ENCODE assay signal across 2 cellular contexts in the genomic region with DNA sequence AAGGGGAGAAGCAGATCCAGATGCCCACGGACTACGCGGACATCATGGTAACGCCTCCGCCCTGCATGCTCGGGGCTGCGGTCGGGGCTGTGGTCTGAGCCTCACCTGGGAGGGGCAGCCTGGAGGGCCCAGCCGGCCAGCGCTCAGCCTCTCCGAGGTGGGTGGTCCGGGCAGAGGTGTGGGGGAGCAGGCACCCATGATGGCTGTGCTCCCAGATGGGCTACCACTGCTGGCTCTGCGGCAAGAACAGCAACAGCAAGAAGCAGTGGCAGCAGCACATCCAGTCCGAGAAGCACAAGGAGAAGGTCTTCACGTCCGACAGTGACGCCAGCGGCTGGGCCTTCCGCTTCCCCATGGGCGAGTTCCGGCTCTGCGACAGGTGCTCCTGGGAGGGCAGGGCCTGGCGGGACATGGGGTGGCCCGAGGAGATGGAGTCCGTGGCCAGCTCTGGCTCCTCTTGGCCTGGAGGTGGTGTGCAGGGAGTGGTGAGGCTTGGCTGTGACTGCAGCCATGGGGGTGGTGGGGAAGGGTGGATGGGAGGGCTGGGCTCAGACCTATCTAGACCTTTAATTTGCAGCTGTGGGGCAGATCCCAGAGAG.
TF ChIP-seq lines count a peak whose summit lies in the region.

No MANE protein-coding gene starts in this region.

TF ChIP-seq in IMR-90, 13 proteins besides CTCF, POLR2A, EP300 and RAD21:
- TF ChIP-seq RFX5 (IDR thresholded peaks at IDR 0.05; ENCODE audit: low read depth, low read length), result no peak
- TF ChIP-seq RCOR1 (IDR thresholded peaks at IDR 0.05; ENCODE audit: insufficient replicate concordance, low read length), result no peak
- no peak for TF ChIP-seq CHD1 (IDR thresholded peaks at IDR 0.05; ENCODE audit: low read depth, low read length)
- TF ChIP-seq MAZ (IDR thresholded peaks at IDR 0.05; ENCODE audit: borderline replicate concordance, low read depth, low read length), result no peak
- no peak for TF ChIP-seq ELK1 (IDR thresholded peaks at IDR 0.05; ENCODE audit: borderline replicate concordance, low read depth, low read length)
- TF ChIP-seq MXI1 (IDR thresholded peaks at IDR 0.05; ENCODE audit: borderline replicate concordance, low read depth, low read length), result no peak

TF ChIP-seq in GM12878, 131 proteins besides CTCF, POLR2A, EP300 and RAD21:
- no peak for TF ChIP-seq MYC (IDR thresholded peaks at IDR 0.05; ENCODE audit: insufficient read depth, insufficient read length, insufficient replicate concordance, low read length, severe bottlenecking)
- TF ChIP-seq SIX5 (IDR thresholded peaks at IDR 0.05; ENCODE audit: low read depth, low read length, severe bottlenecking), result no peak
- TF ChIP-seq SPI1 (IDR thresholded peaks at IDR 0.05; ENCODE audit: borderline replicate concordance, insufficient read depth, low read depth, low read length), result no peak
- TF ChIP-seq MTA2 (IDR thresholded peaks at IDR 0.05; ENCODE audit: low read depth), result no peak
- TF ChIP-seq CHD1 (IDR thresholded peaks at IDR 0.05; ENCODE audit: low read depth, low read length), result no peak
- no peak for TF ChIP-seq ZSCAN29 (IDR thresholded peaks at IDR 0.05)
- TF ChIP-seq SREBF2 (IDR thresholded peaks at IDR 0.05; ENCODE audit: low read length), result no peak
- no peak for TF ChIP-seq STAT3 (IDR thresholded peaks at IDR 0.05; ENCODE audit: low read depth, low read length)
- TF ChIP-seq NR2F1 (conservative IDR thresholded peaks at IDR 0.05), result no peak
